Comparison of ENCODE assay signal across 20 cellular contexts in the genomic region with DNA sequence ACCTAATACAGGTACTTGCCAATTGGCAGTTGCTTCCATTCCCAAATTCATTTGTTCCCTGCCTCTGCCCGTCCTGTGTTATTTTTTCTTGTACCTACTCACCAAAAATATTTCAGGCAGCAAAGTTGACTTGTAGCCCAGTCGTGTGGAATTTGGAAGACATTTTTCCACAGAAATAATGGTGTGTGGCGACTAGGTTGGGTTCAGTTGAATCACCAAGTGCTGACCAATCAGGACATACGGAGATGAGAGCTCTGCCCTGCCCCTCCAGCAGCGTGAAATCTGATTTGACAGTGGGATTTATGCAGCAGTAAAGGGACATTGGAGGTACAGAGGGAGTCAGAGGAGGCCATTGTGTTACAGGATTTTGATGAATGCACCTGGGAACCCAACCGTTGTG.
"Had no signal": no experiment of that assay in that cellular context is flagged by ENCODE, and none has a peak within 500 bp of the region (broad histone marks: within the 10 kb centered on the region; RNA-seq: fewer than 3 reads in every experiment).

No MANE protein-coding gene starts in this region.

- FAIRE-seq: bronchial epithelial cell, keratinocyte had no signal

- H3K4me3 Mint-ChIP-seq: effector memory CD8-positive, alpha-beta T cell; immature natural killer cell; naive thymus-derived CD4-positive, alpha-beta T cell; neural crest cell had no signal

- H3K9ac ChIP-seq: parathyroid adenoma had no signal

- H3K27me3 ChIP-seq: esophagus squamous epithelium, stomach, thyroid gland had no signal

- H3K9me3 Mint-ChIP-seq: effector memory CD8-positive, alpha-beta T cell; immature natural killer cell; naive thymus-derived CD4-positive, alpha-beta T cell; neural crest cell had no signal

- H3K27ac Mint-ChIP-seq: immature natural killer cell; naive thymus-derived CD4-positive, alpha-beta T cell had no signal

- H3K27ac ChIP-seq: parathyroid adenoma, prostate gland, stomach, thyroid gland had no signal

- DNase-seq: central memory CD4-positive, alpha-beta T cell; effector memory CD8-positive, alpha-beta T cell; esophagus squamous epithelium; foreskin fibroblast; immature natural killer cell; left ventricle myocardium superior; naive thymus-derived CD4-positive, alpha-beta T cell; stimulated activated CD4-positive, alpha-beta T cell treated with anti-CD3 and anti-CD28 coated beads, Interleukin-15, amount 100 ng/mL, for 24 hours; stimulated activated CD4-positive, alpha-beta T cell treated with anti-CD3 and anti-CD28 coated beads, Interleukin-1b, Interleukin-23, amount 100 ng/mL, for 48 hours; stimulated activated CD4-positive, alpha-beta T cell treated with anti-CD3 and anti-CD28 coated beads, Interleukin-4, amount 100 ng/mL, for 4 hours; stimulated activated naive CD4-positive, alpha-beta T cell; stomach; substantia nigra; thyroid gland had no signal

- H3K36me3 ChIP-seq: esophagus squamous epithelium, prostate gland, stomach, thyroid gland had no signal

- H2AFZ ChIP-seq: parathyroid adenoma had no signal

- ATAC-seq: effector memory CD8-positive, alpha-beta T cell; left ventricle myocardium superior; naive thymus-derived CD4-positive, alpha-beta T cell had no signal

- H3K79me2 ChIP-seq: parathyroid adenoma had no signal

- H3K27me3 Mint-ChIP-seq: effector memory CD8-positive, alpha-beta T cell; naive thymus-derived CD4-positive, alpha-beta T cell had no signal

- H3K4me3 ChIP-seq: esophagus squamous epithelium, lung, prostate gland, stomach, thyroid gland had no signal

- H3K4me1 ChIP-seq: parathyroid adenoma, thyroid gland had no signal

- H3K9me3 ChIP-seq: esophagus squamous epithelium, prostate gland, stomach, thyroid gland had no signal
